Comparison of ENCODE assay signal across 21 cellular contexts in genomic region chr9:129759329-129759728, GRCh38.
"Had no signal": no experiment of that assay in that cellular context is flagged by ENCODE, and none has a peak within 500 bp of the region (broad histone marks: within the 10 kb centered on the region; RNA-seq: fewer than 3 reads in every experiment).

No MANE protein-coding gene starts in this region.

- ATAC-seq: left lung, psoas muscle, upper lobe of right lung had no signal

- H3K9me3 Mint-ChIP-seq: naive B cell, nephron progenitor cell had no signal

- H3K36me3 ChIP-seq: left lung, sigmoid colon, stomach, upper lobe of right lung, vagina had no signal

- H3K36me3 Mint-ChIP-seq: naive B cell had no signal

- H3K4me3 ChIP-seq: dorsolateral prefrontal cortex, left lung, lung, psoas muscle, sigmoid colon, skin epidermis, stomach, upper lobe of right lung, vagina had no signal

- DNase-seq: cortex of kidney; dorsolateral prefrontal cortex; effector CD8-positive, alpha-beta T cell; foreskin melanocyte; head of caudate nucleus; hypothalamus; left lung; mesendoderm; naive B cell; nephron progenitor cell; psoas muscle; retina; sigmoid colon; stimulated activated CD4-positive, alpha-beta T cell treated with anti-CD3 and anti-CD28 coated beads, Interleukin-2, amount 100 ng/mL, for 24 hours; stimulated activated CD4-positive, alpha-beta T cell treated with anti-CD3 and anti-CD28 coated beads, Interleukin-4, amount 100 ng/mL, for 4 hours; stimulated activated naive CD4-positive, alpha-beta T cell; stomach; upper lobe of right lung had no signal

- H3K4me3 Mint-ChIP-seq: nephron progenitor cell had no signal

- H3K27me3 ChIP-seq: dorsolateral prefrontal cortex, sigmoid colon, stomach, upper lobe of right lung, vagina had no signal

- H3K9me3 ChIP-seq: left lung, psoas muscle, sigmoid colon, stomach, upper lobe of right lung, vagina had no signal

- H3K27ac Mint-ChIP-seq: naive B cell, nephron progenitor cell had no signal

- H3K27ac ChIP-seq: dorsolateral prefrontal cortex, left lung, psoas muscle, sigmoid colon, stomach, upper lobe of right lung had no signal

- H3K4me1 ChIP-seq: psoas muscle had no signal
